8 cellular contexts compared by ENCODE assay signal in the genomic region with DNA sequence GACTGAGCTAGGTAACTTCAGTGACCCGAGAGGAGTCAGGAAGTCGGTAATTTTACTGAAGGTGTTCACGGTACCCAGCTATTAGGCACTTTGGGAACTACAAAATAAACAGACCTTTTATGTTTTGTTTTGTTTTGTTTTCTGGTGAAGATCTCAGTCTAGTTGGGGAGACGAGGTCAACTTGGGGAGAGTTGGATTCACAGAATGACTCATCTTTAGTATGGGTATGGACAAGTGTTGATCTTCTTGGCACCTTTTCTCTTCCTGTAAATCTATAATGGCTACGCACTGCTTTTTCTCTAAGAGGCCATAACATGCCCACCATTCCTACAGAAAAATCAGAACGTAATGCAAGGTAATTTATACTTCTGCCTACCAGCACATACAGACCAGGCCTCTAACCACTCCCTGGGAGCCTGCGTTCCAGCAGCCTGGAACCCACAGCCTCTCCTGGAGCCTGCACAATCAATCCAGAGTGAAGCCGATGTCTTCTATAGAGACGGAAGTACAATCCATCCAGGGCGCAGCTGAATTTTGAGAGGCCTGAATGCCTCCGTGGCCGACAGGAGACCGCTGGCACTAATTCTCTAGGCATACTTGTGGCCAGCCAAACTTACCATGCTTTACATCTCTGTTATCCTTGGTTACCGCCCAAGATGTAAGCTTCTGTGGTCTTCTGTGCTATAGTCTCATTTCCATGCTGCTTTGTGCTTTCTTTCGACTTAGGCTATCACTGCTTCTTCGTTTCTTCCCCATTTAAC. TPM values are rescaled to one million over a fixed set of nuclear protein-coding genes. Genes with fewer than 3 reads are reported as not detected.
DNase-seq lines count a peak whose midpoint lies in the region; ATAC-seq, FAIRE-seq and TF ChIP-seq lines count a peak whose summit lies in the region.

No MANE protein-coding gene starts in this region.

- CTCF ChIA-PET in AG04450 (lab: Charles Lee) = interaction anchor here (0.9 to 1.0 kb wide), 2 partner anchors 30 to 302 kb away, joined by 3 to 4 read pairs; no protein-coding TSS in a partner anchor

- no peak for DNase-seq in AG04450 (ENCODE audit: low read depth, low spot score)
- no peak for DNase-seq in GM12891 (ENCODE audit: insufficient read length, low spot score)
- DNase-seq in SW480 (ENCODE audit: low spot score) = peak; percentile 27
- DNase-seq in vagina (ENCODE audit: extremely low spot score in 2 of 2) = no peak
- no peak for DNase-seq in T-helper 9 cell

- peak; percentile 9 for FAIRE-seq in GM12891 (lab: Jason Lieb, UNC)

- H3K27me3 ChIP-seq in AG04450 (ENCODE audit: control insufficient read depth, insufficient read depth, low read length) (no peaks in the 10 kb centered on the region), endocrine pancreas (ENCODE audit: control insufficient read depth, insufficient read depth, low read length) (no peaks in the 10 kb centered on the region), mononuclear cell (ENCODE audit: insufficient read depth, low read length) (no peaks in the 10 kb centered on the region), vagina (no peaks in the 10 kb centered on the region)

- H3K27ac ChIP-seq in AG04450 (ENCODE audit: low read depth, low read length) (peak overlapping the region; percentile 81), vagina (peak overlapping the region; percentile 85)

- H3K9me3 ChIP-seq in AG04450 (ENCODE audit: control insufficient read depth, insufficient read depth, low read length) = no peaks in the 10 kb centered on the region
- H3K9me3 ChIP-seq in endocrine pancreas (ENCODE audit: control insufficient read depth, low read length) = no peaks in the 10 kb centered on the region
- no peaks in the 10 kb centered on the region for H3K9me3 ChIP-seq in mononuclear cell (ENCODE audit: low read depth, low read length)
- H3K9me3 ChIP-seq in vagina = no peaks in the 10 kb centered on the region

- H3K4me3 ChIP-seq in AG04450 (ENCODE audit: low read depth, low read length) (peak overlapping the region; percentile 86), endocrine pancreas (ENCODE audit: control insufficient read depth, insufficient read depth, low read length) (peak overlapping the region; percentile 95), mononuclear cell (ENCODE audit: low read length) (peak overlapping the region; percentile 91), vagina (peak overlapping the region; percentile 68 to 72)

- no peaks in the 10 kb centered on the region for H3K36me3 ChIP-seq in endocrine pancreas (ENCODE audit: control insufficient read depth, insufficient read depth, low read length)
- peaks cover 0 to 3% of the 10 kb centered on the region in 2 donors for H3K36me3 ChIP-seq in vagina

- POLR2A ChIA-PET in AG04450 (lab: Yijun Ruan, JAX) = no interaction called here

- peak; percentile 26 for ATAC-seq in HG03342 (IDR thresholded peaks at IDR 0.05; ENCODE audit: unreplicated experiment)

- H3K9ac ChIP-seq in endocrine pancreas (ENCODE audit: control insufficient read depth, insufficient read depth, low read length) = peak overlapping the region; percentile 33

- no peak for TF ChIP-seq CTCF in AG04450 (IDR thresholded peaks at IDR 0.05; ENCODE audit: low read depth, low read length)
- no peak for TF ChIP-seq CTCF in vagina (IDR thresholded peaks at IDR 0.05)

- intact Hi-C loops in vagina (cut with DNase I) = loop anchor here (10.0 kb wide), 1 partner anchor 92 kb away; the partner anchor contains the start of gene YAF2

- TF ChIP-seq POLR2A in GM12891 (IDR thresholded peaks at IDR 0.05; ENCODE audit: low read depth, low read length) (no peak), vagina (IDR thresholded peaks at IDR 0.05) (no peak)

- H3K4me1 ChIP-seq in endocrine pancreas (ENCODE audit: control insufficient read depth, insufficient read depth, low read length) = peaks cover 25% of the 10 kb centered on the region
- peaks cover 36% of the 10 kb centered on the region for H3K4me1 ChIP-seq in mononuclear cell (ENCODE audit: insufficient read depth, low read length)
- peaks cover 28% of the 10 kb centered on the region for H3K4me1 ChIP-seq in vagina

TF ChIP-seq in GM12891, 5 proteins besides CTCF, POLR2A, EP300 and RAD21:
- TF ChIP-seq POU2F2 (IDR thresholded peaks at IDR 0.05; ENCODE audit: low read depth, low read length) (no peak), PAX5 (IDR thresholded peaks at IDR 0.05; ENCODE audit: insufficient read depth, low read length, severe bottlenecking) (no peak), POLR2AphosphoS5 (IDR thresholded peaks at IDR 0.05; ENCODE audit: low read depth, low read length) (no peak), TAF1 (IDR thresholded peaks at IDR 0.05; ENCODE audit: low read depth, low read length) (no peak), SPI1 (IDR thresholded peaks at IDR 0.05; ENCODE audit: low read depth, low read length) (no peak)
TF ChIP-seq in GM12891: peak in this region for 0.

RNA-seq across cellular contexts. Expression of gene PPHLN1, which starts 0.7 kb away (rescaled TPM):
- polyA plus RNA-seq in AG04450 (2011; rRNA removed) = 59.4 and 89.1 TPM in 2 replicates
- 29.1 and 45.0 TPM in 2 replicates for polyA minus RNA-seq in AG04450 (2011; rRNA and poly(A)+ RNA removed)
- 64.9 TPM for polyA plus RNA-seq in GM12891 (2012; ENCODE audit: low read depth, missing spikeins)
- total RNA-seq in mononuclear cell (216 TPM), vagina (47.9 TPM)

RNA-seq across cellular contexts. Expression of gene ZCRB1, which starts 0.8 kb away (rescaled TPM):
- polyA plus RNA-seq in AG04450 (2011; rRNA removed) = 43.4 and 59.6 TPM in 2 replicates
- 14.8 and 17.8 TPM in 2 replicates for polyA minus RNA-seq in AG04450 (2011; rRNA and poly(A)+ RNA removed)
- polyA plus RNA-seq in GM12891 (2012; ENCODE audit: low read depth, missing spikeins) = 66.0 TPM
- 20.1 TPM for total RNA-seq in mononuclear cell
- total RNA-seq in vagina = 36.3 TPM
